23 cellular contexts compared by ENCODE assay signal in the genomic region with DNA sequence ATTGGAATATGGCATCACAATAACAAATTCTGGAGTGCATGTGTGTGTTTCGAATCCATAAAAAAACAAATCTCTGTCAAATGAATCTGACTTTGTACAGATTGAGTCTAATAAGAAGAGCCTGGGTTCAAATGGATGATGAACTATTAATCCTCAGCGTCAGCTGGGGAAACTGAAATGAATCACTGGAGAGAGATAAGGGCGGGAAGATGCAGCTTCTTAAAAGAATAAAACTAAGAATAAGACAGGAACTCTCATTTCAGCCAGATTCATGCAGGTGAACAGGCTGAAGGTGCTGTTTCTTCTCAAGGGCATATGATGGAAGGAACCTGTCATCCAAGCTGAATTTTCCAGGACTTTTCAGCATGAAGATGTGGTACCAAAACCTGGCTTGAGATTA.
DNase-seq lines count a peak whose midpoint lies in the region; ATAC-seq and TF ChIP-seq lines count a peak whose summit lies in the region.
"Had no signal": no experiment of that assay in that cellular context is flagged by ENCODE, and none has a peak within 500 bp of the region (broad histone marks: within the 10 kb centered on the region; RNA-seq: fewer than 3 reads in every experiment).

No MANE protein-coding gene starts in this region.

- H3K27me3 Mint-ChIP-seq in activated CD8-positive, alpha-beta memory T cell treated with anti-CD3 and anti-CD28 coated beads, Interleukin-2, amount 10 ng/mL, durations not matched to agents 7 days and 5 days = peaks cover 2% of the 10 kb centered on the region
- no peaks in the 10 kb centered on the region for H3K27me3 Mint-ChIP-seq in CD8-positive, alpha-beta memory T cell
- no peaks in the 10 kb centered on the region for H3K27me3 Mint-ChIP-seq in activated T-helper 17 cell treated with anti-CD3 and anti-CD28 coated beads, Interleukin-2, amount 50 U/mL, for 72 hours
- H3K27me3 Mint-ChIP-seq in natural killer cell (ENCODE audit: low read depth in 2 of 2) = peaks cover 9 to 24% of the 10 kb centered on the region in 2 donors

- no peak overlapping the region for H3K27ac ChIP-seq in CD8-positive, alpha-beta memory T cell (ENCODE audit: low read depth, low read length)
- H3K27ac ChIP-seq: breast epithelium, ovary, SJSA1, tibial nerve had no signal

- POLR2A ChIA-PET in CD8-positive, alpha-beta memory T cell (lab: Charles Lee) = interaction anchor here (0.7 to 2.2 kb wide), 4 partner anchors 13 to 202 kb away, joined by 3 to 7 read pairs (median 4); partner anchors contain the start of gene TRIB2

- H3K27me3 ChIP-seq in CD8-positive, alpha-beta memory T cell (ENCODE audit: insufficient read depth, low read length, poor library complexity, severe bottlenecking) = no peaks in the 10 kb centered on the region
- H3K27me3 ChIP-seq: breast epithelium, ovary, SJSA1, tibial nerve had no signal

- no peaks in the 10 kb centered on the region for H3K36me3 ChIP-seq in CD8-positive, alpha-beta memory T cell (ENCODE audit: insufficient read depth, low read length)
- H3K36me3 ChIP-seq: breast epithelium, ovary, SJSA1, tibial nerve had no signal

- DNase-seq in activated CD8-positive, alpha-beta memory T cell treated with anti-CD3 and anti-CD28 coated beads, Interleukin-2, amount 10 ng/mL, durations not matched to agents 7 days and 5 days = no peak
- no peak for DNase-seq in activated CD8-positive, alpha-beta memory T cell treated with anti-CD3 and anti-CD28 coated beads for 24 hours
- DNase-seq in CD8-positive, alpha-beta memory T cell = no peak
- no peak for DNase-seq in natural killer cell
- DNase-seq: activated CD4-positive, alpha-beta T cell treated with anti-CD3 and anti-CD28 coated beads for 48 hours; activated CD8-positive, alpha-beta memory T cell treated with anti-CD3 and anti-CD28 coated beads, Interleukin-2, amount 50 U/mL, for 48 hours; amygdala; effector CD4-positive, alpha-beta T cell; head of caudate nucleus; KBM-7; NCI-H1417; NCI-H345; NCI-H774; nephron progenitor cell; ovary; RPMI8226 had no signal

- TF ChIP-seq CTCF in natural killer cell (IDR thresholded peaks at IDR 0.05) = no peak

- H3K4me3 Mint-ChIP-seq in activated CD8-positive, alpha-beta memory T cell treated with anti-CD3 and anti-CD28 coated beads, Interleukin-2, amount 10 ng/mL, durations not matched to agents 7 days and 5 days = no peak overlapping the region
- peak overlapping the region in 6 of 7 donors; percentile 3 to 72 (median 56) for H3K4me3 Mint-ChIP-seq in CD8-positive, alpha-beta memory T cell
- H3K4me3 Mint-ChIP-seq in activated T-helper 17 cell treated with anti-CD3 and anti-CD28 coated beads, Interleukin-2, amount 50 U/mL, for 72 hours = peak overlapping the region; percentile 72
- H3K4me3 Mint-ChIP-seq in natural killer cell = peak overlapping the region; percentile 58
- H3K4me3 Mint-ChIP-seq: nephron progenitor cell had no signal

- CTCF ChIA-PET in activated CD8-positive, alpha-beta memory T cell treated with anti-CD3 and anti-CD28 coated beads, Interleukin-2, amount 10 ng/mL, durations not matched to agents 7 days and 5 days (lab: Charles Lee) = interaction anchor here (1.2 kb wide), 1 partner anchor 202 kb away, joined by 4 read pairs; no protein-coding TSS in a partner anchor
- CTCF ChIA-PET in CD8-positive, alpha-beta memory T cell (lab: Charles Lee) = interaction anchor here (0.7 to 3.0 kb wide), 4 partner anchors 15 to 203 kb away, joined by 3 to 9 read pairs (median 4); partner anchors contain the start of gene TRIB2

- peaks cover 28% of the 10 kb centered on the region for H3K4me1 Mint-ChIP-seq in activated CD8-positive, alpha-beta memory T cell treated with anti-CD3 and anti-CD28 coated beads, Interleukin-2, amount 10 ng/mL, durations not matched to agents 7 days and 5 days
- peaks cover 53 to 88% (median 71%) of the 10 kb centered on the region in 3 donors for H3K4me1 Mint-ChIP-seq in CD8-positive, alpha-beta memory T cell
- H3K4me1 Mint-ChIP-seq in activated T-helper 17 cell treated with anti-CD3 and anti-CD28 coated beads, Interleukin-2, amount 50 U/mL, for 72 hours = peaks cover 47% of the 10 kb centered on the region
- H3K4me1 Mint-ChIP-seq in natural killer cell = peaks cover 29 to 32% of the 10 kb centered on the region in 2 donors
- H3K4me1 Mint-ChIP-seq: nephron progenitor cell had no signal

- peaks cover 11% of the 10 kb centered on the region for H3K36me3 Mint-ChIP-seq in activated CD8-positive, alpha-beta memory T cell treated with anti-CD3 and anti-CD28 coated beads, Interleukin-2, amount 10 ng/mL, durations not matched to agents 7 days and 5 days
- H3K36me3 Mint-ChIP-seq in CD8-positive, alpha-beta memory T cell = peaks cover 0 to 4% (median 0%) of the 10 kb centered on the region in 3 donors
- H3K36me3 Mint-ChIP-seq in activated T-helper 17 cell treated with anti-CD3 and anti-CD28 coated beads, Interleukin-2, amount 50 U/mL, for 72 hours (ENCODE audit: low read depth) = no peaks in the 10 kb centered on the region
- no peaks in the 10 kb centered on the region for H3K36me3 Mint-ChIP-seq in natural killer cell

- peaks cover 6% of the 10 kb centered on the region for H3K9me3 Mint-ChIP-seq in activated CD8-positive, alpha-beta memory T cell treated with anti-CD3 and anti-CD28 coated beads, Interleukin-2, amount 10 ng/mL, durations not matched to agents 7 days and 5 days (ENCODE audit: low read depth)
- no peaks in the 10 kb centered on the region for H3K9me3 Mint-ChIP-seq in CD8-positive, alpha-beta memory T cell
- peaks cover 10% of the 10 kb centered on the region for H3K9me3 Mint-ChIP-seq in activated T-helper 17 cell treated with anti-CD3 and anti-CD28 coated beads, Interleukin-2, amount 50 U/mL, for 72 hours
- no peaks in the 10 kb centered on the region for H3K9me3 Mint-ChIP-seq in natural killer cell

- H3K4me3 ChIP-seq in CD8-positive, alpha-beta memory T cell (ENCODE audit: low read length) = peak overlapping the region; percentile 18
- H3K4me3 ChIP-seq: breast epithelium, ovary, SJSA1, tibial nerve had no signal

- no peaks in the 10 kb centered on the region for H3K9me3 ChIP-seq in CD8-positive, alpha-beta memory T cell (ENCODE audit: low read length)
- H3K9me3 ChIP-seq: breast epithelium, ovary, SJSA1, tibial nerve had no signal

- peaks cover 40% of the 10 kb centered on the region for H3K4me1 ChIP-seq in CD8-positive, alpha-beta memory T cell (ENCODE audit: insufficient read depth, low read length)
- H3K4me1 ChIP-seq: breast epithelium, tibial nerve had no signal

- intact Hi-C loops in natural killer cell (cut with micrococcal nuclease) = loop anchor here (2.0 kb wide), 1 partner anchor 13 kb away; no protein-coding TSS in a partner anchor

- H3K27ac Mint-ChIP-seq in activated CD8-positive, alpha-beta memory T cell treated with anti-CD3 and anti-CD28 coated beads, Interleukin-2, amount 10 ng/mL, durations not matched to agents 7 days and 5 days = peak overlapping the region; percentile 80
- H3K27ac Mint-ChIP-seq in CD8-positive, alpha-beta memory T cell = peak overlapping the region in 3 of 8 donors; percentile 38 to 69 (median 62)
- H3K27ac Mint-ChIP-seq in activated T-helper 17 cell treated with anti-CD3 and anti-CD28 coated beads, Interleukin-2, amount 50 U/mL, for 72 hours = peak overlapping the region; percentile 51
- H3K27ac Mint-ChIP-seq in natural killer cell = peak overlapping the region in 1 of 2 donors; percentile 83
- H3K27ac Mint-ChIP-seq: nephron progenitor cell had no signal

- ATAC-seq in activated CD8-positive, alpha-beta memory T cell treated with anti-CD3 and anti-CD28 coated beads, Interleukin-2, amount 10 ng/mL, durations not matched to agents 7 days and 5 days = no peak
- peak; percentile 65 for ATAC-seq in activated T-helper 17 cell treated with anti-CD3 and anti-CD28 coated beads, Interleukin-2, amount 50 U/mL, for 72 hours (replicated peaks)
- ATAC-seq in natural killer cell (no peak), HG02571 (IDR thresholded peaks at IDR 0.05; ENCODE audit: unreplicated experiment) (no peak), HG02970 (IDR thresholded peaks at IDR 0.05; ENCODE audit: low FRiP score, unreplicated experiment) (no peak), HG03457 (IDR thresholded peaks at IDR 0.05; ENCODE audit: unreplicated experiment) (no peak)
